Comparison of ENCODE assay signal across 10 cellular contexts in the genomic region with DNA sequence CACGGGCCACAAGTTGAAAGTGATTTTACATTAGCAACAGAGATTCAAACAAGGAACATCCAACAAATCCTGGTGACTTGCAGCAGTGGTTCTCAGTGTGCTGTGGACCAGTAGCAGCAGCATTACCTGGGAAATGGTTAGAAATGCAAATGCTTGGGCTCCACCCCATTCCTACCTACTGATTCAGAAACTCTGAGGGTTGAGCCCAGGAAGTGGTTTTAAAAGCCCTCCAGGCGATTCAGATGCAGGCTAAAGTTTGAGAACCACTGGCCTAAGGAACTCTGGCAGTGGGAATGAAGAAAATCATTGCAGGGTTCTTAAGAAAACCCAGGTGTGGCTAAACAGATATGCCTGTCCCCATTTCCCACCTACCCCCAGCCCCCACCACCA.
A peak's percentile ranks its signal among the peaks of the same experiment; 100 is the strongest.
DNase-seq lines count a peak whose midpoint lies in the region; ATAC-seq, FAIRE-seq and TF ChIP-seq lines count a peak whose summit lies in the region.
"Had no signal": no experiment of that assay in that cellular context is flagged by ENCODE, and none has a peak within 500 bp of the region (broad histone marks: within the 10 kb centered on the region; RNA-seq: fewer than 3 reads in every experiment).

No MANE protein-coding gene starts in this region.

- H3K4me2 ChIP-seq in astrocyte (ENCODE audit: low read length): peak overlapping the region; percentile 58

- no peak overlapping the region for H2AFZ ChIP-seq in astrocyte (ENCODE audit: low read depth, low read length)

- no peak overlapping the region for H3K9ac ChIP-seq in astrocyte (ENCODE audit: low read length)

- no peaks in the 10 kb centered on the region for H3K27me3 Mint-ChIP-seq in astrocyte (ENCODE audit: low read depth, unreplicated experiment)

- H3K27me3 ChIP-seq in astrocyte (ENCODE audit: insufficient read depth, low read length): no peaks in the 10 kb centered on the region
- H3K27me3 ChIP-seq in left lung: no peaks in the 10 kb centered on the region

- FAIRE-seq in astrocyte (lab: Jason Lieb, UNC): no peak

- intact Hi-C loops in left lung (cut with DNase I) (no loop called here), left ventricle myocardium superior (cut with micrococcal nuclease) (no loop called here)

- H3K4me1 Mint-ChIP-seq in astrocyte (ENCODE audit: low read depth, unreplicated experiment): peaks cover 14% of the 10 kb centered on the region

- no peak for TF ChIP-seq RAD21 in Ishikawa (IDR thresholded peaks at IDR 0.05; ENCODE audit: low read depth)

- no peaks in the 10 kb centered on the region for H3K36me3 Mint-ChIP-seq in astrocyte (ENCODE audit: low read depth, unreplicated experiment)
- H3K36me3 Mint-ChIP-seq: activated naive CD8-positive, alpha-beta T cell treated with anti-CD3 and anti-CD28 coated beads for 36 hours had no signal

- peak overlapping the region; percentile 78 for H3K27ac Mint-ChIP-seq in astrocyte (ENCODE audit: unreplicated experiment)
- H3K27ac Mint-ChIP-seq: activated naive CD8-positive, alpha-beta T cell treated with anti-CD3 and anti-CD28 coated beads for 36 hours had no signal

- no peak for TF ChIP-seq EP300 in Ishikawa (IDR thresholded peaks at IDR 0.05; ENCODE audit: borderline replicate concordance)

- no peak for TF ChIP-seq CTCF in astrocyte (IDR thresholded peaks at IDR 0.05; ENCODE audit: insufficient read depth, low read depth, low read length)
- TF ChIP-seq CTCF in left lung (IDR thresholded peaks at IDR 0.05): no peak

- H3K27ac ChIP-seq in astrocyte (ENCODE audit: low read depth, low read length) (no peak overlapping the region), left lung (no peak overlapping the region), caudate nucleus (ENCODE audit: low read depth, low read length) (no peak overlapping the region)

- DNase-seq in Caki2 (ENCODE audit: low read depth): peak; percentile 16
- DNase-seq in astrocyte (ENCODE audit: low read depth): peak; percentile 48
- DNase-seq in left lung: no peak
- no peak for DNase-seq in NCI-H2227 (lab: John Stamatoyannopoulos, UW; ENCODE audit: unreplicated experiment)
- DNase-seq in left ventricle myocardium superior: no peak
- no peak for DNase-seq in caudate nucleus (lab: John Stamatoyannopoulos, UW)
- DNase-seq in AG08395 (ENCODE audit: low spot score): no peak
- DNase-seq: activated naive CD8-positive, alpha-beta T cell treated with anti-CD3 and anti-CD28 coated beads for 36 hours; NCI-H187 had no signal

- in situ Hi-C loops in Caki2 (cut with HindIII; ENCODE audit: low pct_unique_long_range_greater_than_20kb, low sequenced_read_pairs): no loop called here

- H3K36me3 ChIP-seq in astrocyte (ENCODE audit: insufficient read depth, low read length) (no peaks in the 10 kb centered on the region), left lung (no peaks in the 10 kb centered on the region)

- H3K9me3 Mint-ChIP-seq in astrocyte (ENCODE audit: unreplicated experiment): peaks cover 2% of the 10 kb centered on the region
- H3K9me3 Mint-ChIP-seq: activated naive CD8-positive, alpha-beta T cell treated with anti-CD3 and anti-CD28 coated beads for 36 hours had no signal

- ATAC-seq in left lung (peak; percentile 88), left ventricle myocardium superior (no peak)

- H3K9me3 ChIP-seq in astrocyte (ENCODE audit: insufficient read depth, low read depth, low read length) (no peaks in the 10 kb centered on the region), left lung (no peaks in the 10 kb centered on the region)

- no peak overlapping the region for H3K4me3 Mint-ChIP-seq in astrocyte (ENCODE audit: unreplicated experiment)
- H3K4me3 Mint-ChIP-seq: activated naive CD8-positive, alpha-beta T cell treated with anti-CD3 and anti-CD28 coated beads for 36 hours had no signal

- H3K4me3 ChIP-seq in astrocyte (ENCODE audit: insufficient read depth, low read depth, low read length) (no peak overlapping the region), left lung (no peak overlapping the region)

- H3K4me1 ChIP-seq in astrocyte (ENCODE audit: insufficient read depth, low read length) (peaks cover 6% of the 10 kb centered on the region), left lung (peaks cover 0 to 5% of the 10 kb centered on the region in 2 donors)

- no peaks in the 10 kb centered on the region for H4K20me1 ChIP-seq in astrocyte (ENCODE audit: insufficient read depth, low read length)

- no peaks in the 10 kb centered on the region for H3K79me2 ChIP-seq in astrocyte (ENCODE audit: insufficient read depth, low read length)

TF ChIP-seq in Ishikawa, 13 proteins besides CTCF, POLR2A, EP300 and RAD21:
- TF ChIP-seq TEAD4 (IDR thresholded peaks at IDR 0.05) (peak; percentile 38; the same call in 1 of the 2 replicates), YY1 (IDR thresholded peaks at IDR 0.05; ENCODE audit: low read depth) (no peak)

Comparison
In these comparisons a context has a peak if more than half of its experiments do, and no peak if none do; other contexts are left out.
1. DNase-seq: peak in Caki2 (single experiment) and astrocyte (single experiment); none in left lung (0 of 2), NCI-H2227 (single experiment), left ventricle myocardium superior (single experiment), caudate nucleus (0 of 61) and AG08395 (single experiment).